Comparison of ENCODE assay signal across 27 cellular contexts in the genomic region with DNA sequence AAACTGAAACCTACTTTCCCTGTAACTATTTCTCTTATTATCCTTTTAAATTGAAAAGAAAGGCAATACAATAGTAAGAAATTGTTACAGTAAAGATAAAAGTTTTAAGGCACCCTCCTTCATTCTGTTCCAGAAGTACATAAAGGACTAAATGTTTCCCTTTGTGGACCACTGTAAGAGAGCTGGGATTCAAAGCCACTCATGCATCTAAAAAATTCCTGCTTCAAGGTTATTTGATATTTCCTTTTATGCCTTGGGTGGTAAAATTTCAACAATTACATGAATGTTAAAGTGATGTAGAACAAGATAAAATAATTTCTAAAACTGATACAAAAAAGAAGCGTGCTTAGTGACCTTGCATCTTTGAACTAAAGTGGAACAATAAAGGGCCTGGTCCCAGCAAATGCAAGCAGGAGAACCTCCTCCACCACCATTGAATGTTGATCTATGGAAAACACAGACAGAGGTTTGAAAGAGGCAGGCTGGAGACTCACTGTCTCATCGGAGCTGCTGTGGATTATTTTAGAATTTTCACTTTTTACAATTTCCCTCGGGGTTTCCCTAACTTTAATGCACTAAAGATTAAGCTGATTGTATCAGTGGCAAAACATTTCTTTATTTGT. TPM values are rescaled to one million over a fixed set of nuclear protein-coding genes. Genes with fewer than 3 reads are reported as not detected.
"Had no signal": no experiment of that assay in that cellular context is flagged by ENCODE, and none has a peak within 500 bp of the region (broad histone marks: within the 10 kb centered on the region; RNA-seq: fewer than 3 reads in every experiment).

No MANE protein-coding gene starts in this region.

- H3K4me3 Mint-ChIP-seq: activated T-cell treated with anti-CD3 and anti-CD28 coated beads, Interleukin-2, amount 50 U/mL, for 72 hours; effector memory CD8-positive, alpha-beta T cell; memory B cell; nephron; stimulated activated memory B cell treated with anti-CD40 and anti-IgM and Interleukin-4, amounts not matched to agents 10 μg/mL and 1 μg/mL and 100 μg/mL, for 72 hours; stimulated activated naive CD8-positive, alpha-beta T cell treated with anti-CD3 and anti-CD28 coated beads, Interleukin-15, amount 100 ng/mL, for 72 hours had no signal

- H3K27ac ChIP-seq: colonic mucosa, heart right ventricle, pancreas, prostate gland, sigmoid colon, thyroid gland, upper lobe of right lung had no signal

- H3K27me3 ChIP-seq: colonic mucosa, pancreas, sigmoid colon, thyroid gland, upper lobe of right lung had no signal

- H3K4me3 ChIP-seq: colonic mucosa, heart right ventricle, pancreas, prostate gland, sigmoid colon, thyroid gland, upper lobe of right lung had no signal

- H3K4me1 Mint-ChIP-seq: memory B cell; stimulated activated naive CD8-positive, alpha-beta T cell treated with anti-CD3 and anti-CD28 coated beads, Interleukin-15, amount 100 ng/mL, for 72 hours had no signal

- H3K27ac Mint-ChIP-seq: activated naive CD4-positive, alpha-beta T cell treated with anti-CD3 and anti-CD28 coated beads, Interleukin-2, amount 50 U/mL, for 72 hours; activated T-cell treated with anti-CD3 and anti-CD28 coated beads, Interleukin-2, amount 50 U/mL, for 72 hours; effector memory CD8-positive, alpha-beta T cell; memory B cell; nephron; stimulated activated memory B cell treated with anti-CD40 and anti-IgM and Interleukin-4, amounts not matched to agents 10 μg/mL and 1 μg/mL and 100 μg/mL, for 72 hours; stimulated activated naive CD8-positive, alpha-beta T cell treated with anti-CD3 and anti-CD28 coated beads, Interleukin-15, amount 100 ng/mL, for 72 hours had no signal

- DNase-seq: activated CD4-positive, alpha-beta T cell treated with anti-CD3 and anti-CD28 coated beads for 4 hours; activated CD4-positive, alpha-beta T cell treated with anti-CD3 and anti-CD28 coated beads, Interleukin-2, amount 50 U/mL, for 4 hours; activated naive CD4-positive, alpha-beta T cell; activated T-cell treated with anti-CD3 and anti-CD28 coated beads for 4 hours; activated T-cell treated with anti-CD3 and anti-CD28 coated beads, Interleukin-2, amount 50 U/mL, for 72 hours; colonic mucosa; effector memory CD8-positive, alpha-beta T cell; erythroblast; foreskin fibroblast; heart right ventricle; pancreas; retina; sigmoid colon; small intestine; stimulated activated CD4-positive, alpha-beta T cell treated with anti-CD3 and anti-CD28 coated beads, Interleukin-1b, Interleukin-23, amount 100 ng/mL, for 48 hours; stimulated activated CD4-positive, alpha-beta T cell treated with anti-CD3 and anti-CD28 coated beads, Interleukin-4, amount 100 ng/mL, for 4 hours; stimulated activated CD8-positive, alpha-beta memory T cell treated with anti-CD3 and anti-CD28 coated beads, Interleukin-4, amount 100 ng/mL, for 48 hours; stimulated activated naive CD8-positive, alpha-beta T cell treated with anti-CD3 and anti-CD28 coated beads, Interleukin-15, amount 100 ng/mL, for 72 hours; substantia nigra; thyroid gland; upper lobe of right lung had no signal

- H3K4me1 ChIP-seq: colonic mucosa, heart right ventricle, pancreas, prostate gland, sigmoid colon, thyroid gland, upper lobe of right lung had no signal

- H3K36me3 ChIP-seq: colonic mucosa, heart right ventricle, pancreas, prostate gland, sigmoid colon, thyroid gland, upper lobe of right lung had no signal

- H3K9me3 ChIP-seq: colonic mucosa, heart right ventricle, pancreas, prostate gland, sigmoid colon, thyroid gland, upper lobe of right lung had no signal

- ATAC-seq: activated naive CD4-positive, alpha-beta T cell treated with anti-CD3 and anti-CD28 coated beads, Interleukin-2, amount 50 U/mL, for 72 hours; activated T-cell treated with anti-CD3 and anti-CD28 coated beads, Interleukin-2, amount 50 U/mL, for 72 hours; effector memory CD8-positive, alpha-beta T cell; heart right ventricle; pancreas; stimulated activated memory B cell treated with anti-CD40 and anti-IgM and Interleukin-4, amounts not matched to agents 10 μg/mL and 1 μg/mL and 100 μg/mL, for 72 hours; stimulated activated naive CD8-positive, alpha-beta T cell treated with anti-CD3 and anti-CD28 coated beads, Interleukin-15, amount 100 ng/mL, for 72 hours; upper lobe of right lung had no signal

RNA-seq across cellular contexts. Expression of gene PRSS12, which starts 42.4 kb away (rescaled TPM):
- total RNA-seq: T-helper 1 cell treated with Interleukin-12 subunit alpha and Interleukin-12 subunit beta and Interleukin-4 antibody, amounts not matched to agents 30 ng/mL and 1 ng/mL, for 36 hours had no signal
